Comparison of ENCODE assay signal across 7 cellular contexts in genomic region chrX:84188320-84188834, GRCh38. TPM values are rescaled to one million over a fixed set of nuclear protein-coding genes. Genes with fewer than 3 reads are reported as not detected.
A peak's percentile ranks its signal among the peaks of the same experiment; 100 is the strongest.
DNase-seq lines count a peak whose midpoint lies in the region; ATAC-seq and TF ChIP-seq lines count a peak whose summit lies in the region.

No MANE protein-coding gene starts in this region.

- peaks cover 23% of the 10 kb centered on the region for H3K27me3 Mint-ChIP-seq in stimulated activated naive CD8-positive, alpha-beta T cell treated with anti-CD3 and anti-CD28 coated beads, Interleukin-15, amount 100 ng/mL, for 72 hours

- DNase-seq in GM12864 (ENCODE audit: low read depth) (no peak), NCI-H510A (lab: John Stamatoyannopoulos, UW) (peak; percentile 45), cerebellar cortex (ENCODE audit: low spot score) (peak; percentile 68), kidney epithelial cell (ENCODE audit: low read depth) (peak; percentile 14)
- DNase-seq in stimulated activated naive CD8-positive, alpha-beta T cell treated with anti-CD3 and anti-CD28 coated beads, Interleukin-15, amount 100 ng/mL, for 72 hours: no peak

- no peaks in the 10 kb centered on the region for H3K27me3 ChIP-seq in kidney epithelial cell (ENCODE audit: control insufficient read depth, insufficient read depth, low read length)

- H3K4me3 ChIP-seq in GM12864 (ENCODE audit: low read depth, low read length) (peak overlapping the region; percentile 69), kidney epithelial cell (ENCODE audit: low read depth, low read length) (peak overlapping the region; percentile 54)

- TF ChIP-seq CTCF in GM12864 (IDR thresholded peaks at IDR 0.05; ENCODE audit: low read depth, low read length, missing control alignments): no peak
- TF ChIP-seq CTCF in kidney epithelial cell (IDR thresholded peaks at IDR 0.05; ENCODE audit: insufficient read depth, low read length, poor library complexity, severe bottlenecking): no peak

- ATAC-seq in HG02763 (IDR thresholded peaks at IDR 0.05; ENCODE audit: unreplicated experiment) (peak; percentile 49), HG02973 (IDR thresholded peaks at IDR 0.05; ENCODE audit: unreplicated experiment) (no peak)
- ATAC-seq in stimulated activated naive CD8-positive, alpha-beta T cell treated with anti-CD3 and anti-CD28 coated beads, Interleukin-15, amount 100 ng/mL, for 72 hours: peak; percentile 15

- H3K27ac Mint-ChIP-seq in stimulated activated naive CD8-positive, alpha-beta T cell treated with anti-CD3 and anti-CD28 coated beads, Interleukin-15, amount 100 ng/mL, for 72 hours: no peak overlapping the region

- H3K4me1 Mint-ChIP-seq in stimulated activated naive CD8-positive, alpha-beta T cell treated with anti-CD3 and anti-CD28 coated beads, Interleukin-15, amount 100 ng/mL, for 72 hours: peaks cover 11% of the 10 kb centered on the region

- no peaks in the 10 kb centered on the region for H3K9me3 Mint-ChIP-seq in stimulated activated naive CD8-positive, alpha-beta T cell treated with anti-CD3 and anti-CD28 coated beads, Interleukin-15, amount 100 ng/mL, for 72 hours

- no peaks in the 10 kb centered on the region for H3K36me3 ChIP-seq in kidney epithelial cell (ENCODE audit: control insufficient read depth, insufficient read depth, low read length)

- peak overlapping the region; percentile 65 to 66 for H3K4me3 Mint-ChIP-seq in stimulated activated naive CD8-positive, alpha-beta T cell treated with anti-CD3 and anti-CD28 coated beads, Interleukin-15, amount 100 ng/mL, for 72 hours

RNA-seq across cellular contexts. Expression of gene RPS6KA6, which starts 0.4 kb away (rescaled TPM):
- total RNA-seq in kidney epithelial cell: 5.0 and 5.8 TPM in 2 replicates

Comparison
In these comparisons a context has a peak if more than half of its experiments do, and no peak if none do; other contexts are left out.
1. DNase-seq: peak in NCI-H510A (single experiment), cerebellar cortex (single experiment) and kidney epithelial cell (single experiment); none in GM12864 (single experiment) and stimulated activated naive CD8-positive, alpha-beta T cell treated with anti-CD3 and anti-CD28 coated beads, Interleukin-15, amount 100 ng/mL, for 72 hours (0 of 2).